1 cellular context compared by ENCODE assay signal in genomic region chr3:98901032-98901464, GRCh38.
TF ChIP-seq lines count a peak whose summit lies in the region.

No MANE protein-coding gene starts in this region.

TF ChIP-seq in K562, 482 proteins besides CTCF, POLR2A, EP300 and RAD21 (continued from another document):
- TF ChIP-seq E4F1 (CRISPR knock-in tag; IDR thresholded peaks at IDR 0.05; ENCODE audit: borderline replicate concordance) (no peak), NR3C1 (CRISPR knock-in tag; IDR thresholded peaks at IDR 0.05) (no peak), E2F8 (IDR thresholded peaks at IDR 0.05; ENCODE audit: low read depth, partially characterized antibody) (no peak), BCOR (IDR thresholded peaks at IDR 0.05) (no peak), ZNF280B (CRISPR knock-in tag; IDR thresholded peaks at IDR 0.05) (no peak), ZNF263 (CRISPR knock-in tag; IDR thresholded peaks at IDR 0.05; ENCODE audit: borderline replicate concordance) (peak; percentile 31; the same call in 1 of the 2 replicates), BHLHE40 (IDR thresholded peaks at IDR 0.05; ENCODE audit: low read length) (0 out of 2 replicates have a peak, but pooled peaks have one; percentile 0), SAP30 (IDR thresholded peaks at IDR 0.05; ENCODE audit: borderline replicate concordance, insufficient read depth, low read depth, low read length, poor library complexity, severe bottlenecking) (peak; percentile 31), ZNF740 (CRISPR knock-in tag; IDR thresholded peaks at IDR 0.05) (no peak), ZNF740 (tag; IDR thresholded peaks at IDR 0.05) (0 out of 4 replicates have a peak, but pooled peaks of 1 of the 2 experiments have one; percentile 21), CBFA2T3 (IDR thresholded peaks at IDR 0.05) (no peak), SNAPC5 (CRISPR knock-in tag; IDR thresholded peaks at IDR 0.05) (no peak), NFIX (CRISPR knock-in tag; IDR thresholded peaks at IDR 0.05; ENCODE audit: low read depth) (no peak), SIX5 (IDR thresholded peaks at IDR 0.05; ENCODE audit: borderline replicate concordance in 1 of 2, insufficient read depth in 1 of 2, low read depth in 1 of 2, low read length in 2 of 2) (no peak), BCL6 (CRISPR knock-in tag; IDR thresholded peaks at IDR 0.05) (no peak), PHTF2 (CRISPR knock-in tag; IDR thresholded peaks at IDR 0.05) (no peak)
